ENCODE assay signal across 19 cellular contexts in genomic region chr16:56488035-56488434, GRCh38. TPM values are rescaled to one million over a fixed set of nuclear protein-coding genes. Genes with fewer than 3 reads are reported as not detected.
DNase-seq lines count a peak whose midpoint lies in the region; ATAC-seq and TF ChIP-seq lines count a peak whose summit lies in the region.
"Had no signal": no experiment of that assay in that cellular context is flagged by ENCODE, and none has a peak within 500 bp of the region (broad histone marks: within the 10 kb centered on the region; RNA-seq: fewer than 3 reads in every experiment).

No MANE protein-coding gene starts in this region.

- no peak overlapping the region for H3K27ac ChIP-seq in parathyroid adenoma
- H3K27ac ChIP-seq in thyroid gland = no peak overlapping the region
- H3K27ac ChIP-seq: KMS-11, SK-N-MC had no signal

- peak overlapping the region; percentile 47 for H3K4me2 ChIP-seq in parathyroid adenoma (ENCODE audit: low read length)
- H3K4me2 ChIP-seq: KMS-11 had no signal

- ATAC-seq in GM19455 (IDR thresholded peaks at IDR 0.05; ENCODE audit: unreplicated experiment) (no peak), GM18520 (IDR thresholded peaks at IDR 0.05; ENCODE audit: unreplicated experiment) (no peak)
- ATAC-seq: Right ventricle myocardium inferior had no signal

- H2AFZ ChIP-seq in parathyroid adenoma = no peak overlapping the region

- no peaks in the 10 kb centered on the region for H3K9me3 ChIP-seq in parathyroid adenoma (ENCODE audit: control insufficient read depth, low read length)
- no peaks in the 10 kb centered on the region for H3K9me3 ChIP-seq in thyroid gland

- intact Hi-C loops in head of caudate nucleus (cut with DNase I) (no loop called here), thyroid gland (cut with DNase I) (no loop called here)

- no peak for TF ChIP-seq CTCF in parathyroid adenoma (IDR thresholded peaks at IDR 0.05)
- TF ChIP-seq CTCF in thyroid gland (IDR thresholded peaks at IDR 0.05) = no peak

- H3K4me3 ChIP-seq in parathyroid adenoma (ENCODE audit: low read depth, low read length) = no peak overlapping the region
- H3K4me3 ChIP-seq in thyroid gland (replicated peaks in 1 of 3) = no peak overlapping the region
- H3K4me3 ChIP-seq: SK-N-MC had no signal

- H3K27me3 ChIP-seq in parathyroid adenoma (ENCODE audit: control insufficient read depth, insufficient read depth, low read length) (no peaks in the 10 kb centered on the region), thyroid gland (no peaks in the 10 kb centered on the region)

- no peak overlapping the region for H3K9ac ChIP-seq in parathyroid adenoma
- H3K9ac ChIP-seq: KMS-11 had no signal

- DNase-seq in NCI-H82 (lab: John Stamatoyannopoulos, UW) (peak; percentile 48), NCI-H82 treated with DMSO at 0.1 percent for 48 hours (lab: John Stamatoyannopoulos, UW; ENCODE audit: unreplicated experiment) (no peak), head of caudate nucleus (peak in 36 of 42 donors; percentile 21 to 83 (median 56)), thyroid gland (no peak)
- no peak for DNase-seq in activated CD4-positive, alpha-beta T cell treated with anti-CD3 and anti-CD28 coated beads, Interleukin-2, amount 50 U/mL, for 1 hour
- DNase-seq: 8988T, Calu3, DMS79 treated with DMSO at 0.1 percent for 48 hours, GOT3, NCI-H1092, NCI-H1694, NCI-H2107, NCI-H69 had no signal

- no peaks in the 10 kb centered on the region for H3K79me2 ChIP-seq in parathyroid adenoma

- no peak for TF ChIP-seq POLR2A in thyroid gland (IDR thresholded peaks at IDR 0.05)

- 80 to 83% methylated on average over 5 of the region's 5 CpGs for WGBS in thyroid gland, 2 donors

- H3K4me1 ChIP-seq in parathyroid adenoma = peaks cover 4% of the 10 kb centered on the region
- no peaks in the 10 kb centered on the region for H3K4me1 ChIP-seq in thyroid gland

- H3K36me3 ChIP-seq in parathyroid adenoma (ENCODE audit: control insufficient read depth, insufficient read depth, low read length) = no peaks in the 10 kb centered on the region
- H3K36me3 ChIP-seq in thyroid gland = peaks cover 11 to 15% of the 10 kb centered on the region in 2 donors

RNA-seq across cellular contexts. Expression of gene BBS2, which starts 31.8 kb away (rescaled TPM):
- 10 to 100 TPM; 55.1 to 98.6 (median 57.4) TPM for total RNA-seq in thyroid gland

RNA-seq across cellular contexts. Expression of gene OGFOD1, which starts 36.7 kb away (rescaled TPM):
- total RNA-seq in thyroid gland = 10 to 100 TPM; 28.4 to 75.3 (median 58.7) TPM

RNA-seq across cellular contexts. Expression of gene NUDT21, which starts 36.9 kb away (rescaled TPM):
- total RNA-seq in thyroid gland = 100 to 1,000 TPM in 1 of 4 donors, 10 to 100 TPM in 3; 55.0 to 120 (median 68.2) TPM

Comparison
In these comparisons a context has a peak if more than half of its experiments do, and no peak if none do; other contexts are left out.
1. DNase-seq: peak in NCI-H82 (single experiment) and head of caudate nucleus (36 of 42); none in NCI-H82 treated with DMSO at 0.1 percent for 48 hours (single experiment), activated CD4-positive, alpha-beta T cell treated with anti-CD3 and anti-CD28 coated beads, Interleukin-2, amount 50 U/mL, for 1 hour (single experiment) and thyroid gland (0 of 2).